25 cellular contexts compared by ENCODE assay signal in the genomic region with DNA sequence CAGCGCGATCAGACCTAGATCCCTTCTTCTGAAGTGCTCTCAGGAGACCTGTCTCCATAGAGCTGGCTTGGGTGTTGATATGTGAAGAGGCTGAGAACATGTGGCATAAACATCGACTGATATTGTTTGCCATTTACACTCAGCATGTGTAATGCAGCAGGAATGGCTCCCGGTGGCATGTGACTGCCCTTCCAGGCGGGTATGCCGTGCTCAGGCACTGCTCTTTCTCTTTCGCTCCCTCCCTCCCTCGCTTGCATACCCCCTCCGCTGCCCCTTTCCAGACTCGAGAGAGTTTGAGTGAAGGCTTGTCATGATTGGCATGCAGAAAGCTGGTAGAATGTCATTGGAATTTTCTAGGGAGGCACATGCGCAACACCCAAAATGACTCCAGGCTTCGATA.
DNase-seq lines count a peak whose midpoint lies in the region; ATAC-seq, FAIRE-seq and TF ChIP-seq lines count a peak whose summit lies in the region.
"Had no signal": no experiment of that assay in that cellular context is flagged by ENCODE, and none has a peak within 500 bp of the region (broad histone marks: within the 10 kb centered on the region; RNA-seq: fewer than 3 reads in every experiment).

No MANE protein-coding gene starts in this region.

- CTCF ChIA-PET in SK-N-SH (lab: Yijun Ruan, JAX) = interaction anchor here (1.2 kb wide), 1 partner anchor 18 kb away, joined by 4 read pairs; no protein-coding TSS in a partner anchor

- H3K4me2 ChIP-seq in SK-N-SH = no peak overlapping the region
- H3K4me2 ChIP-seq: neural progenitor cell had no signal

- H3K36me3 ChIP-seq in bronchial epithelial cell (ENCODE audit: control insufficient read depth, insufficient read depth, low read length) = no peaks in the 10 kb centered on the region
- no peaks in the 10 kb centered on the region for H3K36me3 ChIP-seq in left ventricle myocardium inferior
- no peaks in the 10 kb centered on the region for H3K36me3 ChIP-seq in sigmoid colon
- no peaks in the 10 kb centered on the region for H3K36me3 ChIP-seq in SK-N-SH (replicated peaks in 1 of 2; ENCODE audit: control insufficient read depth in 1 of 2, insufficient read depth in 2 of 2, low read length in 1 of 2)
- H3K36me3 ChIP-seq: adrenal gland, neural progenitor cell, SJSA1, upper lobe of left lung had no signal

- peak; percentile 54 for DNase-seq in DMS79 treated with DMSO at 0.1 percent for 48 hours (lab: John Stamatoyannopoulos, UW)
- DNase-seq in bronchial epithelial cell (ENCODE audit: low read depth) = peak; percentile 56
- DNase-seq in left ventricle myocardium inferior = peak; percentile 75
- DNase-seq in sigmoid colon = peak; percentile 67
- no peak for DNase-seq in SK-N-SH
- DNase-seq in substantia nigra (lab: John Stamatoyannopoulos, UW) = no peak
- DNase-seq: activated CD4-positive, alpha-beta T cell treated with anti-CD3 and anti-CD28 coated beads for 1 hour; activated gamma-delta T cell; adrenal gland; cerebellar nuclear complex; HCEC 1CT; hypothalamus; KBM-7; midbrain; MV-4-11; NCI-H2081; NCI-H526 treated with DMSO at 0.1 percent for 48 hours; retina; stimulated activated naive CD8-positive, alpha-beta T cell treated with anti-CD3 and anti-CD28 coated beads, Interleukin-15, Interleukin-2, amounts not matched to agents 100 U/mL and 50 U/mL, for 24 hours had no signal

- peak overlapping the region; percentile 17 for H3K4me3 ChIP-seq in bronchial epithelial cell (ENCODE audit: low read depth, low read length)
- peak overlapping the region; percentile 61 for H3K4me3 ChIP-seq in left ventricle myocardium inferior
- H3K4me3 ChIP-seq in sigmoid colon = peak overlapping the region in 2 of 4 donors; percentile 15 to 21
- H3K4me3 ChIP-seq in SK-N-SH (ENCODE audit: low read depth in 2 of 2, low read length in 1 of 2) = no peak overlapping the region
- H3K4me3 ChIP-seq: adrenal gland, neural progenitor cell, SJSA1, upper lobe of left lung had no signal

- no peaks in the 10 kb centered on the region for H4K20me1 ChIP-seq in SK-N-SH (ENCODE audit: insufficient read depth)

- TF ChIP-seq CTCF in bronchial epithelial cell (IDR thresholded peaks at IDR 0.05; ENCODE audit: insufficient read depth, low read length, severe bottlenecking) = no peak
- no peak for TF ChIP-seq CTCF in left ventricle myocardium inferior (IDR thresholded peaks at IDR 0.05; ENCODE audit: borderline replicate concordance)
- no peak for TF ChIP-seq CTCF in sigmoid colon (IDR thresholded peaks at IDR 0.05)
- TF ChIP-seq CTCF in SK-N-SH (IDR thresholded peaks at IDR 0.05) = no peak

- FAIRE-seq in bronchial epithelial cell (lab: Jason Lieb, UNC) = no peak
- FAIRE-seq: GM19239 had no signal

- no peak for TF ChIP-seq RAD21 in SK-N-SH (IDR thresholded peaks at IDR 0.05; ENCODE audit: low read length)

- no peaks in the 10 kb centered on the region for H3K9me3 ChIP-seq in left ventricle myocardium inferior (replicated peaks)
- no peaks in the 10 kb centered on the region for H3K9me3 ChIP-seq in sigmoid colon
- no peaks in the 10 kb centered on the region for H3K9me3 ChIP-seq in SK-N-SH
- H3K9me3 ChIP-seq: adrenal gland, SJSA1, upper lobe of left lung had no signal

- no peak overlapping the region for H2AFZ ChIP-seq in SK-N-SH (ENCODE audit: low read depth)
- H2AFZ ChIP-seq: neural progenitor cell had no signal

- 88 to 92% methylated on average over 12 of the region's 12 CpGs for WGBS in sigmoid colon, 2 donors
- 88% methylated on average over 12 of the region's 12 CpGs for WGBS in SK-N-SH (ENCODE audit: low lambda C conversion rate)

- H3K27me3 ChIP-seq in bronchial epithelial cell (ENCODE audit: control insufficient read depth, insufficient read depth, low read length) (no peaks in the 10 kb centered on the region), left ventricle myocardium inferior (ENCODE audit: low read depth) (no peaks in the 10 kb centered on the region), sigmoid colon (no peaks in the 10 kb centered on the region), SK-N-SH (ENCODE audit: insufficient read depth) (no peaks in the 10 kb centered on the region)
- H3K27me3 ChIP-seq: neural progenitor cell, SJSA1, upper lobe of left lung had no signal

- H3K9me2 ChIP-seq in SK-N-SH = no peaks in the 10 kb centered on the region

- intact Hi-C loops in left ventricle myocardium inferior (cut with micrococcal nuclease) = no loop called here
- intact Hi-C loops in sigmoid colon (cut with DNase I) = no loop called here

- ATAC-seq in GM18505 (IDR thresholded peaks at IDR 0.05; ENCODE audit: unreplicated experiment) (no peak), HG02678 (IDR thresholded peaks at IDR 0.05; ENCODE audit: unreplicated experiment) (no peak)
- ATAC-seq: stimulated activated naive CD8-positive, alpha-beta T cell treated with anti-CD3 and anti-CD28 coated beads, Interleukin-15, Interleukin-2, amounts not matched to agents 100 U/mL and 50 U/mL, for 24 hours had no signal

- H3K27ac ChIP-seq in left ventricle myocardium inferior (replicated peaks) (peak overlapping the region; percentile 87), sigmoid colon (peak overlapping the region in 2 of 4 donors; percentile 24 to 54), SK-N-SH (ENCODE audit: low read depth in 2 of 2, low read length in 1 of 2) (no peak overlapping the region), substantia nigra (ENCODE audit: low read depth, low read length, poor library complexity, severe bottlenecking) (no peak overlapping the region)
- H3K27ac ChIP-seq: adrenal gland, neural progenitor cell, SJSA1, upper lobe of left lung had no signal

- no peaks in the 10 kb centered on the region for H3F3A ChIP-seq in SK-N-SH (replicated peaks; ENCODE audit: insufficient read depth)

- TF ChIP-seq POLR2A in sigmoid colon (IDR thresholded peaks at IDR 0.05) (no peak), GM18505 (IDR thresholded peaks at IDR 0.05; ENCODE audit: borderline replicate concordance, extremely low read depth, insufficient read depth, insufficient read length) (no peak)

- POLR2A ChIA-PET in SK-N-SH (lab: Yijun Ruan, JAX) = no interaction called here

- H3K79me2 ChIP-seq in SK-N-SH (ENCODE audit: insufficient read depth) = no peaks in the 10 kb centered on the region

- TF ChIP-seq EP300 in sigmoid colon (IDR thresholded peaks at IDR 0.05) (no peak), SK-N-SH (IDR thresholded peaks at IDR 0.05; ENCODE audit: borderline replicate concordance in 1 of 2, low read depth in 1 of 2, low read length in 1 of 2) (no peak)

- H3K9ac ChIP-seq in SK-N-SH = no peak overlapping the region
- H3K9ac ChIP-seq: neural progenitor cell had no signal

- peaks cover 41% of the 10 kb centered on the region for H3K4me1 ChIP-seq in left ventricle myocardium inferior
- H3K4me1 ChIP-seq in sigmoid colon = peaks cover 0 to 17% (median 4%) of the 10 kb centered on the region in 4 donors
- H3K4me1 ChIP-seq in SK-N-SH (ENCODE audit: control insufficient read depth in 1 of 2, insufficient read depth in 2 of 2, low read depth in 1 of 2, low read length in 1 of 2) = peaks cover 3 to 16% of the 10 kb centered on the region in 2 experiments; a peak in 1 of 4 replicates
- H3K4me1 ChIP-seq: adrenal gland had no signal

TF ChIP-seq in SK-N-SH, 30 proteins besides CTCF, POLR2A, EP300 and RAD21 (continues in another document):
- TF ChIP-seq MXI1 (IDR thresholded peaks at IDR 0.05; ENCODE audit: low read depth, low read length) (no peak), RFX5 (IDR thresholded peaks at IDR 0.05; ENCODE audit: low read length) (no peak), TAF1 (IDR thresholded peaks at IDR 0.05; ENCODE audit: borderline replicate concordance, low read depth, low read length) (no peak), NRF1 (IDR thresholded peaks at IDR 0.05; ENCODE audit: low read depth, low read length) (no peak), MEF2A (IDR thresholded peaks at IDR 0.05; ENCODE audit: borderline replicate concordance, low read depth) (no peak), GATA2 (CRISPR knock-in tag; IDR thresholded peaks at IDR 0.05) (no peak), FOXM1 (IDR thresholded peaks at IDR 0.05; ENCODE audit: low read depth) (no peak), MAX (IDR thresholded peaks at IDR 0.05; ENCODE audit: low read depth) (no peak), POLR2AphosphoS5 (IDR thresholded peaks at IDR 0.05; ENCODE audit: low read depth, low read length) (no peak), JUND (IDR thresholded peaks at IDR 0.05) (no peak), RXRA (IDR thresholded peaks at IDR 0.05; ENCODE audit: borderline replicate concordance, low read depth) (no peak)
- TF ChIP-seq, protein P1, sequence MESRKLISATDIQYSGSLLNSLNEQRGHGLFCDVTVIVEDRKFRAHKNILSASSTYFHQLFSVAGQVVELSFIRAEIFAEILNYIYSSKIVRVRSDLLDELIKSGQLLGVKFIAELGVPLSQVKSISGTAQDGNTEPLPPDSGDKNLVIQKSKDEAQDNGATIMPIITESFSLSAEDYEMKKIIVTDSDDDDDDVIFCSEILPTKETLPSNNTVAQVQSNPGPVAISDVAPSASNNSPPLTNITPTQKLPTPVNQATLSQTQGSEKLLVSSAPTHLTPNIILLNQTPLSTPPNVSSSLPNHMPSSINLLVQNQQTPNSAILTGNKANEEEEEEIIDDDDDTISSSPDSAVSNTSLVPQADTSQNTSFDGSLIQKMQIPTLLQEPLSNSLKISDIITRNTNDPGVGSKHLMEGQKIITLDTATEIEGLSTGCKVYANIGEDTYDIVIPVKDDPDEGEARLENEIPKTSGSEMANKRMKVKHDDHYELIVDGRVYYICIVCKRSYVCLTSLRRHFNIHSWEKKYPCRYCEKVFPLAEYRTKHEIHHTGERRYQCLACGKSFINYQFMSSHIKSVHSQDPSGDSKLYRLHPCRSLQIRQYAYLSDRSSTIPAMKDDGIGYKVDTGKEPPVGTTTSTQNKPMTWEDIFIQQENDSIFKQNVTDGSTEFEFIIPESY (IDR thresholded peaks at IDR 0.05; ENCODE audit: borderline replicate concordance, low read depth) = no peak
- TF ChIP-seq, protein P2, sequence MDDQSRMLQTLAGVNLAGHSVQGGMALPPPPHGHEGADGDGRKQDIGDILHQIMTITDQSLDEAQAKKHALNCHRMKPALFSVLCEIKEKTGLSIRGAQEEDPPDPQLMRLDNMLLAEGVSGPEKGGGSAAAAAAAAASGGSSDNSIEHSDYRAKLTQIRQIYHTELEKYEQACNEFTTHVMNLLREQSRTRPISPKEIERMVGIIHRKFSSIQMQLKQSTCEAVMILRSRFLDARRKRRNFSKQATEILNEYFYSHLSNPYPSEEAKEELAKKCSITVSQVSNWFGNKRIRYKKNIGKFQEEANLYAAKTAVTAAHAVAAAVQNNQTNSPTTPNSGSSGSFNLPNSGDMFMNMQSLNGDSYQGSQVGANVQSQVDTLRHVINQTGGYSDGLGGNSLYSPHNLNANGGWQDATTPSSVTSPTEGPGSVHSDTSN (IDR thresholded peaks at IDR 0.05) = no peak

Comparison
In these comparisons a context has a peak if more than half of its experiments do, and no peak if none do; other contexts are left out.
1. DNase-seq: peak in DMS79 treated with DMSO at 0.1 percent for 48 hours (single experiment), bronchial epithelial cell (single experiment), left ventricle myocardium inferior (single experiment) and sigmoid colon (single experiment); none in SK-N-SH (single experiment) and substantia nigra (0 of 49).
2. H3K4me3 ChIP-seq: peak in bronchial epithelial cell (single experiment) and left ventricle myocardium inferior (single experiment); none in SK-N-SH (0 of 2).